Comparison of ENCODE assay signal across 1 cellular context in genomic region chr14:86196476-86196875, GRCh38.
TF ChIP-seq lines count a peak whose summit lies in the region.

No MANE protein-coding gene starts in this region.

TF ChIP-seq in IMR-90, 13 proteins besides CTCF, POLR2A, EP300 and RAD21 (continued from another document):
- no peak for TF ChIP-seq FOS (IDR thresholded peaks at IDR 0.05; ENCODE audit: low read depth, low read length)
